11 cellular contexts compared by ENCODE assay signal in genomic region chr20:19540401-19540800, GRCh38.
DNase-seq lines count a peak whose midpoint lies in the region; ATAC-seq and TF ChIP-seq lines count a peak whose summit lies in the region.
"Had no signal": no experiment of that assay in that cellular context is flagged by ENCODE, and none has a peak within 500 bp of the region (broad histone marks: within the 10 kb centered on the region; RNA-seq: fewer than 3 reads in every experiment).

No MANE protein-coding gene starts in this region.

- no peak overlapping the region for H2AK5ac ChIP-seq in mesendoderm (ENCODE audit: low read length)

- H3K4me1 Mint-ChIP-seq in activated CD8-positive, alpha-beta T cell treated with anti-CD3 and anti-CD28 coated beads for 36 hours (ENCODE audit: low read depth), result peaks cover 17% of the 10 kb centered on the region

- no peak overlapping the region for H4K5ac ChIP-seq in mesendoderm (ENCODE audit: low read length)

- no peaks in the 10 kb centered on the region for H3K79me1 ChIP-seq in mesendoderm (ENCODE audit: low read length)

- no peak overlapping the region for H4K8ac ChIP-seq in mesendoderm (ENCODE audit: low read depth, low read length)

- ATAC-seq in Right ventricle myocardium inferior (peak; percentile 48), Right ventricle myocardium superior (ENCODE audit: poor library complexity) (no peak)
- ATAC-seq in activated CD8-positive, alpha-beta T cell treated with anti-CD3 and anti-CD28 coated beads for 36 hours, result peak; percentile 88
- peak; percentile 81 for ATAC-seq in stimulated activated naive CD8-positive, alpha-beta T cell treated with anti-CD3 and anti-CD28 coated beads, Interleukin-15, Interleukin-2, amounts not matched to agents 100 U/mL and 50 U/mL, for 24 hours
- ATAC-seq: upper lobe of right lung had no signal

- H3K4me3 Mint-ChIP-seq in activated CD8-positive, alpha-beta T cell treated with anti-CD3 and anti-CD28 coated beads for 36 hours, result no peak overlapping the region

- H3K36me3 ChIP-seq in mesendoderm (ENCODE audit: control insufficient read depth, insufficient read depth, low read length) (no peaks in the 10 kb centered on the region), stomach (no peaks in the 10 kb centered on the region)
- H3K36me3 ChIP-seq: upper lobe of right lung had no signal

- H3K4me1 ChIP-seq in mesendoderm (ENCODE audit: control insufficient read depth, low read depth, low read length) (no peaks in the 10 kb centered on the region), stomach (no peaks in the 10 kb centered on the region)
- H3K4me1 ChIP-seq: upper lobe of right lung had no signal

- TF ChIP-seq EP300 in stomach (IDR thresholded peaks at IDR 0.05), result no peak

- H3K23ac ChIP-seq in mesendoderm (ENCODE audit: low read length), result no peak overlapping the region

- H3K18ac ChIP-seq in mesendoderm (ENCODE audit: low read length), result no peak overlapping the region

- no peak overlapping the region for H3K56ac ChIP-seq in mesendoderm (ENCODE audit: low read length)

- no CpG with 5 or more reads among the region's 7 CpGs for WGBS in mesendoderm (ENCODE audit: extremely low coverage, insufficient coverage, low lambda C conversion rate)
- 32 to 52% (median 40%) methylated on average over 7 of the region's 7 CpGs for WGBS in stomach, 5 donors

- DNase-seq in Right ventricle myocardium inferior (ENCODE audit: missing footprints) (no peak), Right ventricle myocardium superior (no peak), middle frontal gyrus (ENCODE audit: extremely low spot score, low spot score) (peak; percentile 49), mesendoderm (no peak), stomach (no peak), GM19240 (ENCODE audit: insufficient read length, low spot score) (no peak)
- DNase-seq in activated CD8-positive, alpha-beta T cell treated with anti-CD3 and anti-CD28 coated beads for 36 hours, result peak; percentile 76
- DNase-seq in stimulated activated naive CD8-positive, alpha-beta T cell treated with anti-CD3 and anti-CD28 coated beads, Interleukin-15, Interleukin-2, amounts not matched to agents 100 U/mL and 50 U/mL, for 24 hours, result peak; percentile 40
- DNase-seq: IMR-90, NCI-H1105, upper lobe of right lung had no signal

- H2BK120ac ChIP-seq in mesendoderm (ENCODE audit: low read depth, low read length), result no peak overlapping the region

- CTCF ChIA-PET in activated CD8-positive, alpha-beta T cell treated with anti-CD3 and anti-CD28 coated beads for 36 hours (lab: Charles Lee), result no interaction called here

- H3K79me2 ChIP-seq in mesendoderm (ENCODE audit: control insufficient read depth, insufficient read depth, low read length), result no peaks in the 10 kb centered on the region

- intact Hi-C loops in Right ventricle myocardium inferior (cut with DNase I) (no loop called here), Right ventricle myocardium superior (cut with DNase I) (no loop called here), stomach (cut with DNase I; ENCODE audit: low total_unique reads) (no loop called here)
- intact Hi-C loops in activated CD8-positive, alpha-beta T cell treated with anti-CD3 and anti-CD28 coated beads for 36 hours (cut with micrococcal nuclease), result no loop called here

- H3K27me3 ChIP-seq in mesendoderm (ENCODE audit: insufficient read depth, low read length, poor library complexity), result no peaks in the 10 kb centered on the region
- H3K27me3 ChIP-seq in stomach, result no peaks in the 10 kb centered on the region
- H3K27me3 ChIP-seq: upper lobe of right lung had no signal

- H3K4me3 ChIP-seq in mesendoderm (ENCODE audit: low read length) (no peak overlapping the region), stomach (no peak overlapping the region)
- H3K4me3 ChIP-seq: upper lobe of right lung had no signal

- H3K36me3 Mint-ChIP-seq in activated CD8-positive, alpha-beta T cell treated with anti-CD3 and anti-CD28 coated beads for 36 hours (ENCODE audit: low read depth), result no peaks in the 10 kb centered on the region

- H3K9me3 Mint-ChIP-seq in activated CD8-positive, alpha-beta T cell treated with anti-CD3 and anti-CD28 coated beads for 36 hours, result peaks cover 3% of the 10 kb centered on the region

- H2BK5ac ChIP-seq in mesendoderm (ENCODE audit: low read length), result no peak overlapping the region

- TF ChIP-seq POLR2A in stomach (IDR thresholded peaks at IDR 0.05), result no peak

- no peak overlapping the region for H3K4ac ChIP-seq in mesendoderm (ENCODE audit: low read depth, low read length)

- POLR2A ChIA-PET in activated CD8-positive, alpha-beta T cell treated with anti-CD3 and anti-CD28 coated beads for 36 hours (lab: Charles Lee), result no interaction called here

- H3K9me3 ChIP-seq in stomach, result no peaks in the 10 kb centered on the region
- H3K9me3 ChIP-seq: upper lobe of right lung had no signal

- no peak for TF ChIP-seq CTCF in activated CD8-positive, alpha-beta T cell treated with anti-CD3 and anti-CD28 coated beads for 36 hours (IDR thresholded peaks at IDR 0.05)
- TF ChIP-seq CTCF in stomach (IDR thresholded peaks at IDR 0.05), result no peak

- H3K4me2 ChIP-seq in mesendoderm (ENCODE audit: low read length), result no peak overlapping the region

- no peak overlapping the region for H2BK15ac ChIP-seq in mesendoderm (replicated peaks; ENCODE audit: low read depth)

- no peak overlapping the region for H3K27ac Mint-ChIP-seq in activated CD8-positive, alpha-beta T cell treated with anti-CD3 and anti-CD28 coated beads for 36 hours

- no peaks in the 10 kb centered on the region for H3K27me3 Mint-ChIP-seq in activated CD8-positive, alpha-beta T cell treated with anti-CD3 and anti-CD28 coated beads for 36 hours

- no peak overlapping the region for H3K9ac ChIP-seq in mesendoderm (ENCODE audit: low read length)

- H3K27ac ChIP-seq in mesendoderm (ENCODE audit: low read depth, low read length), result no peak overlapping the region
- no peak overlapping the region for H3K27ac ChIP-seq in stomach
- H3K27ac ChIP-seq: upper lobe of right lung had no signal

Comparison
In these comparisons a context has a peak if more than half of its experiments do, and no peak if none do; other contexts are left out.
1. DNase-seq: peak in activated CD8-positive, alpha-beta T cell treated with anti-CD3 and anti-CD28 coated beads for 36 hours (single experiment), middle frontal gyrus (single experiment) and stimulated activated naive CD8-positive, alpha-beta T cell treated with anti-CD3 and anti-CD28 coated beads, Interleukin-15, Interleukin-2, amounts not matched to agents 100 U/mL and 50 U/mL, for 24 hours (single experiment); none in Right ventricle myocardium inferior (single experiment), Right ventricle myocardium superior (single experiment), mesendoderm (single experiment), stomach (single experiment) and GM19240 (single experiment).